Comparison of ENCODE assay signal across 12 cellular contexts in the genomic region with DNA sequence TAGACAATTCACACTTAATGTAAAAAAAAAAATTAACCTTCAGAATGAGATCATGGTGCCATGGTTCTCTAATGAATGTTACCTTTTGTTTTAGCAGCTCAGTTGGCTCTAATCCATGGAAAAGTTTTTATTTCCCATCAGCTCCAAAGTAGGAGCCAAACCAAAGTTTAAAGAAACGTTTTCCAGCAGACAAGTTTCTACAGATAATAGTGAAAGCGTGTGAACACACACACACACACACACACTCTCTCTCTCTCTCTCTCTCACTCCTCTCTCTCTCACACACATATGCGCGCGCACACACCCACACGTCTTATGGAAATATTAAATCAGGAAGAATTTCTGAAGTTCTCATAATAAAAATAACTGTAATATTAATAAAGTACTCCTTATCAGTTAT. TPM values are rescaled to one million over a fixed set of nuclear protein-coding genes. Genes with fewer than 3 reads are reported as not detected.
DNase-seq lines count a peak whose midpoint lies in the region; ATAC-seq, FAIRE-seq and TF ChIP-seq lines count a peak whose summit lies in the region.
"Had no signal": no experiment of that assay in that cellular context is flagged by ENCODE, and none has a peak within 500 bp of the region (broad histone marks: within the 10 kb centered on the region; RNA-seq: fewer than 3 reads in every experiment).

No MANE protein-coding gene starts in this region.

- H2BK15ac ChIP-seq in IMR-90 (ENCODE audit: low read depth, low read length): no peak overlapping the region

- peak overlapping the region; percentile 76 for H3K27ac Mint-ChIP-seq in activated naive CD8-positive, alpha-beta T cell treated with anti-CD3 and anti-CD28 coated beads for 36 hours

- H3K9ac ChIP-seq in IMR-90 (ENCODE audit: low read depth, low read length): no peak overlapping the region

- in situ Hi-C loops in IMR-90 (cut with MboI; ENCODE audit: low sequenced_read_pairs) (no loop called here), gastrocnemius medialis (cut with MboI; ENCODE audit: low sequenced_read_pairs in 4 of 4) (no loop called here)

- ATAC-seq in IMR-90 (ENCODE audit: low read depth) (no peak), gastrocnemius medialis (no peak)

- no peak for TF ChIP-seq RAD21 in IMR-90 (IDR thresholded peaks at IDR 0.05; ENCODE audit: low read length)

- H3K27ac ChIP-seq in IMR-90 (ENCODE audit: insufficient read depth, low read length) (no peak overlapping the region), left ventricle myocardium inferior (replicated peaks) (peak overlapping the region; percentile 76), gastrocnemius medialis (peak overlapping the region; percentile 75 to 95 (median 92))

- WGBS in IMR-90 (ENCODE audit: extremely low coverage in 2 of 2, insufficient read length in 1 of 2), 2 experiments: no CpG with 5 or more reads among the region's 6 CpGs

- H2AFZ ChIP-seq in IMR-90 (replicated peaks; ENCODE audit: low read length, poor library complexity): no peak overlapping the region

- H2AK9ac ChIP-seq in IMR-90 (replicated peaks; ENCODE audit: low read depth, low read length, poor library complexity): no peak overlapping the region

- H3K9me1 ChIP-seq in IMR-90 (ENCODE audit: insufficient read depth, low read length): no peaks in the 10 kb centered on the region

- peak overlapping the region; percentile 7 for H2BK5ac ChIP-seq in IMR-90 (ENCODE audit: low read depth, low read length, poor library complexity, severe bottlenecking)

- H3K9me3 ChIP-seq in IMR-90 (ENCODE audit: control insufficient read depth, insufficient read depth, low read length) (no peaks in the 10 kb centered on the region), left ventricle myocardium inferior (replicated peaks) (no peaks in the 10 kb centered on the region), gastrocnemius medialis (no peaks in the 10 kb centered on the region)

- no peaks in the 10 kb centered on the region; the same call in 1 of the 2 replicates for H3K36me3 ChIP-seq in IMR-90 (ENCODE audit: control insufficient read depth, insufficient read depth, low read length)
- H3K36me3 ChIP-seq in left ventricle myocardium inferior: no peaks in the 10 kb centered on the region
- no peaks in the 10 kb centered on the region for H3K36me3 ChIP-seq in gastrocnemius medialis

- TF ChIP-seq CTCF in IMR-90 (conservative IDR thresholded peaks at IDR 0.05; ENCODE audit: low read depth, low read length): no peak
- TF ChIP-seq CTCF in left ventricle myocardium inferior (IDR thresholded peaks at IDR 0.05; ENCODE audit: borderline replicate concordance): no peak
- no peak for TF ChIP-seq CTCF in gastrocnemius medialis (IDR thresholded peaks at IDR 0.05 in 4 of 5, conservative IDR thresholded peaks at IDR 0.05 in 1 of 5)

- H3K36me3 Mint-ChIP-seq in activated naive CD8-positive, alpha-beta T cell treated with anti-CD3 and anti-CD28 coated beads for 36 hours: peaks cover 58% of the 10 kb centered on the region

- BruUV-seq in IMR-90 (replicated peaks; lab: Mats Ljungman, UMichigan): no TSS peak

- peaks cover 27% of the 10 kb centered on the region; the same call in 1 of the 2 replicates for H4K20me1 ChIP-seq in IMR-90 (ENCODE audit: insufficient read depth, low read length)

- no peak overlapping the region for H3K18ac ChIP-seq in IMR-90 (ENCODE audit: low read depth, low read length)

- no peaks in the 10 kb centered on the region for H3K27me3 Mint-ChIP-seq in activated naive CD8-positive, alpha-beta T cell treated with anti-CD3 and anti-CD28 coated beads for 36 hours

- H3K9me3 Mint-ChIP-seq in activated naive CD8-positive, alpha-beta T cell treated with anti-CD3 and anti-CD28 coated beads for 36 hours: no peaks in the 10 kb centered on the region

- H3K14ac ChIP-seq in IMR-90 (replicated peaks; ENCODE audit: low read depth, low read length): no peak overlapping the region

- H4K5ac ChIP-seq in IMR-90 (ENCODE audit: low read depth, low read length): no peak overlapping the region

- CTCF ChIA-PET in IMR-90 (lab: Yijun Ruan, JAX): interaction anchor here (0.6 to 2.1 kb wide), 4 partner anchors 10 to 164 kb away, joined by 3 to 7 read pairs (median 4); no protein-coding TSS in a partner anchor

- no peak for FAIRE-seq in GM12892 (lab: Jason Lieb, UNC)
- FAIRE-seq: colon had no signal

- dilution Hi-C loops in IMR-90 (cut with HindIII; ENCODE audit: low sequenced_read_pairs, unreplicated experiment): no loop called here

- no peak overlapping the region for H3K56ac ChIP-seq in IMR-90 (ENCODE audit: extremely low read depth, insufficient read depth, low read length)

- H2BK20ac ChIP-seq in IMR-90 (ENCODE audit: low read depth, low read length): no peak overlapping the region

- peaks cover 5 to 42% of the 10 kb centered on the region in 2 experiments; a peak in 3 of 4 replicates for H3K79me1 ChIP-seq in IMR-90 (ENCODE audit: low read depth in 1 of 2, low read length in 2 of 2)

- H3K4me3 ChIP-seq in IMR-90 (ENCODE audit: insufficient read depth, low read depth, low read length): no peak overlapping the region
- peak overlapping the region; percentile 2 for H3K4me3 ChIP-seq in left ventricle myocardium inferior
- H3K4me3 ChIP-seq in gastrocnemius medialis: peak overlapping the region; percentile 8 to 40 (median 21)

- H3K27me3 ChIP-seq in IMR-90 (ENCODE audit: control insufficient read depth, insufficient read depth, low read length): no peaks in the 10 kb centered on the region
- H3K27me3 ChIP-seq in left ventricle myocardium inferior (ENCODE audit: low read depth): no peaks in the 10 kb centered on the region
- H3K27me3 ChIP-seq in gastrocnemius medialis: no peaks in the 10 kb centered on the region

- no peak for TF ChIP-seq POLR2A in IMR-90 (IDR thresholded peaks at IDR 0.05; ENCODE audit: low read depth, low read length)
- no peak for TF ChIP-seq POLR2A in gastrocnemius medialis (IDR thresholded peaks at IDR 0.05)
- TF ChIP-seq POLR2A in GM12892 (IDR thresholded peaks at IDR 0.05; ENCODE audit: low read depth, low read length): no peak

- no peak overlapping the region; the same call in 1 of the 2 replicates for H3K23ac ChIP-seq in IMR-90 (ENCODE audit: low read depth, low read length)

- DNase-seq in IMR-90 (no peak), left ventricle myocardium inferior (no peak), gastrocnemius medialis (no peak), NCI-H2171 treated with DMSO at 0.1 percent for 48 hours (lab: John Stamatoyannopoulos, UW) (no peak), iPS-NIHi7 (ENCODE audit: extremely low spot score) (no peak), GM12892 (ENCODE audit: insufficient read length) (no peak), NCI-H446 treated with DMSO at 0.1 percent for 48 hours (lab: John Stamatoyannopoulos, UW) (no peak)
- no peak for DNase-seq in activated naive CD8-positive, alpha-beta T cell treated with anti-CD3 and anti-CD28 coated beads for 36 hours
- DNase-seq: HCEC 1CT, MM.1S, OCI-M1 had no signal

- no peak overlapping the region for H3K4ac ChIP-seq in IMR-90 (ENCODE audit: low read depth, low read length)

- intact Hi-C loops in IMR-90 (cut with micrococcal nuclease): no loop called here
- intact Hi-C loops in left ventricle myocardium inferior (cut with micrococcal nuclease): no loop called here
- intact Hi-C loops in gastrocnemius medialis (cut with DNase I; ENCODE audit: low total_unique reads): loop anchor here (5.0 kb wide), 1 partner anchor 48 kb away; a partner anchor contains a TSS

- no peak overlapping the region for H3K4me3 Mint-ChIP-seq in activated naive CD8-positive, alpha-beta T cell treated with anti-CD3 and anti-CD28 coated beads for 36 hours

- POLR2A ChIA-PET in IMR-90 (lab: Charles Lee; ENCODE audit: unreplicated experiment): no interaction called here

- peaks cover 69% of the 10 kb centered on the region for H3K4me1 Mint-ChIP-seq in activated naive CD8-positive, alpha-beta T cell treated with anti-CD3 and anti-CD28 coated beads for 36 hours

- H3K4me1 ChIP-seq in IMR-90 (ENCODE audit: control insufficient read depth, insufficient read depth, low read length) (peaks cover 14% of the 10 kb centered on the region), left ventricle myocardium inferior (peaks cover 79% of the 10 kb centered on the region), gastrocnemius medialis (peaks cover 79 to 86% of the 10 kb centered on the region in 2 donors)

- H4K91ac ChIP-seq in IMR-90 (ENCODE audit: insufficient read depth, low read depth, low read length): no peak overlapping the region

- H2BK120ac ChIP-seq in IMR-90 (ENCODE audit: low read depth, low read length): no peak overlapping the region

- no peak overlapping the region for H4K8ac ChIP-seq in IMR-90 (ENCODE audit: low read depth in 2 of 2, low read length in 2 of 2)

- H2AK5ac ChIP-seq in IMR-90 (ENCODE audit: low read depth, low read length): no peak overlapping the region

- H3K4me2 ChIP-seq in IMR-90 (ENCODE audit: low read depth, low read length): no peak overlapping the region

TF ChIP-seq in IMR-90, 13 proteins besides CTCF, POLR2A, EP300 and RAD21 (continues in another document):
- TF ChIP-seq MAFK (IDR thresholded peaks at IDR 0.05; ENCODE audit: low read depth, low read length) (no peak), SMC3 (IDR thresholded peaks at IDR 0.05; ENCODE audit: low read depth, low read length) (no peak), CHD1 (IDR thresholded peaks at IDR 0.05; ENCODE audit: low read depth, low read length) (no peak), MAZ (IDR thresholded peaks at IDR 0.05; ENCODE audit: borderline replicate concordance, low read depth, low read length) (no peak), CEBPB (IDR thresholded peaks at IDR 0.05; ENCODE audit: low read depth, low read length) (no peak), RCOR1 (IDR thresholded peaks at IDR 0.05; ENCODE audit: insufficient replicate concordance, low read length) (no peak), FOS (IDR thresholded peaks at IDR 0.05; ENCODE audit: low read depth, low read length) (no peak), BHLHE40 (IDR thresholded peaks at IDR 0.05; ENCODE audit: low read depth, low read length) (no peak), RFX5 (IDR thresholded peaks at IDR 0.05; ENCODE audit: low read depth, low read length) (no peak)
- TF ChIP-seq, protein P1, sequence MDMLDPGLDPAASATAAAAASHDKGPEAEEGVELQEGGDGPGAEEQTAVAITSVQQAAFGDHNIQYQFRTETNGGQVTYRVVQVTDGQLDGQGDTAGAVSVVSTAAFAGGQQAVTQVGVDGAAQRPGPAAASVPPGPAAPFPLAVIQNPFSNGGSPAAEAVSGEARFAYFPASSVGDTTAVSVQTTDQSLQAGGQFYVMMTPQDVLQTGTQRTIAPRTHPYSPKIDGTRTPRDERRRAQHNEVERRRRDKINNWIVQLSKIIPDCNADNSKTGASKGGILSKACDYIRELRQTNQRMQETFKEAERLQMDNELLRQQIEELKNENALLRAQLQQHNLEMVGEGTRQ (IDR thresholded peaks at IDR 0.05; ENCODE audit: low read depth, low read length): no peak

RNA-seq across cellular contexts. Expression of a gene that starts 46.9 kb away (rescaled TPM):
- total RNA-seq in IMR-90 (2012; rRNA removed): 515 and 664 TPM in 2 replicates
- polyA plus RNA-seq in IMR-90 (2012; rRNA removed): 127 and 129 TPM in 2 replicates
- 41.6 and 47.4 TPM in 2 replicates for polyA plus RNA-seq in IMR-90 (2012; cell fraction: cytosol; rRNA removed)
- polyA plus RNA-seq in IMR-90 (2012; cell fraction: nucleus; rRNA removed; ENCODE audit: low replicate concordance): 48.0 and 82.1 TPM in 2 replicates
- total RNA-seq in activated naive CD8-positive, alpha-beta T cell treated with anti-CD3 and anti-CD28 coated beads for 36 hours: 100 to 1,000 TPM; 385 to 392 TPM
- total RNA-seq in left ventricle myocardium inferior: 172 TPM
- 100 to 1,000 TPM; 519 to 597 (median 557) TPM for total RNA-seq in gastrocnemius medialis
- 140 TPM for polyA plus RNA-seq in GM12892 (2012; ENCODE audit: missing spikeins)
